29 cellular contexts compared by ENCODE assay signal in the genomic region with DNA sequence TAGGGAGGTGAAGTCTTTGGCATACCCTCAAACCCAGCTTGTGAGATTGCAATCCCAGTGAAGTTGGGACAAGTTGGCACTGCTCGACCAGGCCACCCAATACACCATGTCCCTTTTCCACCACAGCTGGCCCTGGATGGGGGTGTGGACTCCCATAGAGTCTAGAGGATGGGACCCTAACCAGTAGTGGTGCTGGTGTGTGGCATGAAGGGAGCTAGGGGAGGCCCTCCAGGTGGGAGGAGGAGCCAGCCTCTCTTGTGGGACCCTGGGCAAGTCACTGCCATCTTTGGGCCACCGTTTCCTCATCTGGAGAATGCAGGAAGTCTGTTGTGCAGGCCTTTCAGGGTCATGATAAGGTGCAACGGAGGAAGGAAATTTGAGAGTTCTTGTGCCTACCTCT.
"Had no signal": no experiment of that assay in that cellular context is flagged by ENCODE, and none has a peak within 500 bp of the region (broad histone marks: within the 10 kb centered on the region; RNA-seq: fewer than 3 reads in every experiment).

No MANE protein-coding gene starts in this region.

- H3K9me3 ChIP-seq: neutrophil, ovary, psoas muscle, right lobe of liver, thoracic aorta, thyroid gland, uterus had no signal

- H3K36me3 Mint-ChIP-seq: naive B cell; stimulated activated naive B cell treated with anti-CD40 and anti-IgM and Interleukin-4, amounts not matched to agents 10 μg/mL and 1 μg/mL and 100 μg/mL, for 72 hours had no signal

- DNase-seq: naive B cell; naive thymus-derived CD8-positive, alpha-beta T cell; nephron progenitor cell; nucleus accumbens; ovary; posterior cingulate gyrus; psoas muscle; right cardiac atrium; right lobe of liver; sigmoid colon; small intestine; stimulated activated CD4-positive, alpha-beta T cell treated with anti-CD3 and anti-CD28 coated beads, Interleukin-15, amount 100 ng/mL, for 24 hours; stimulated activated CD4-positive, alpha-beta T cell treated with anti-CD3 and anti-CD28 coated beads, Interleukin-2, amount 100 ng/mL, for 24 hours; stimulated activated CD4-positive, alpha-beta T cell treated with anti-CD3 and anti-CD28 coated beads, Interleukin-2, amount 100 ng/mL, for 48 hours; stimulated activated CD4-positive, alpha-beta T cell treated with anti-CD3 and anti-CD28 coated beads, Interleukin-4, amount 100 ng/mL, for 24 hours; stimulated activated naive B cell treated with anti-CD40 and anti-IgM and Interleukin-4, amounts not matched to agents 10 μg/mL and 1 μg/mL and 100 μg/mL, for 72 hours; stimulated activated naive CD4-positive, alpha-beta T cell treated with Interleukin-2 at 50 U/mL for 16 hours; stomach; thyroid gland; trophoblast cell; upper lobe of left lung; uterus had no signal

- ATAC-seq: naive thymus-derived CD8-positive, alpha-beta T cell; natural killer cell treated with Interleukin-12 subunit alpha and Interleukin-12 subunit beta and Interleukin-15 and Interleukin-18, amount 100 ng/mL, for 72 hours; psoas muscle; right cardiac atrium; right lobe of liver; stimulated activated naive B cell treated with anti-CD40 and anti-IgM and Interleukin-4, amounts not matched to agents 10 μg/mL and 1 μg/mL and 100 μg/mL, for 72 hours had no signal

- H3K27me3 Mint-ChIP-seq: naive B cell; naive thymus-derived CD8-positive, alpha-beta T cell; natural killer cell treated with Interleukin-12 subunit alpha and Interleukin-12 subunit beta and Interleukin-15 and Interleukin-18, amount 100 ng/mL, for 72 hours; progenitor cell of endocrine pancreas; stimulated activated naive B cell treated with anti-CD40 and anti-IgM and Interleukin-4, amounts not matched to agents 10 μg/mL and 1 μg/mL and 100 μg/mL, for 72 hours; stimulated activated naive CD8-positive, alpha-beta T cell treated with anti-CD3 and anti-CD28 coated beads, Interleukin-15, Interleukin-2, amounts not matched to agents 100 ng/mL and 50 ng/mL, for 24 hours had no signal

- H3K4me3 ChIP-seq: ovary, psoas muscle, right lobe of liver, sigmoid colon, stomach, thoracic aorta, thyroid gland, tibial nerve, upper lobe of left lung, uterus had no signal

- H3K4me3 Mint-ChIP-seq: naive B cell; naive thymus-derived CD8-positive, alpha-beta T cell; natural killer cell treated with Interleukin-12 subunit alpha and Interleukin-12 subunit beta and Interleukin-15 and Interleukin-18, amount 100 ng/mL, for 72 hours; nephron progenitor cell; neural crest cell; stimulated activated naive B cell treated with anti-CD40 and anti-IgM and Interleukin-4, amounts not matched to agents 10 μg/mL and 1 μg/mL and 100 μg/mL, for 72 hours; stimulated activated naive CD8-positive, alpha-beta T cell treated with anti-CD3 and anti-CD28 coated beads, Interleukin-15, Interleukin-2, amounts not matched to agents 100 ng/mL and 50 ng/mL, for 24 hours had no signal

- H3K27ac Mint-ChIP-seq: naive thymus-derived CD8-positive, alpha-beta T cell; natural killer cell treated with Interleukin-12 subunit alpha and Interleukin-12 subunit beta and Interleukin-15 and Interleukin-18, amount 100 ng/mL, for 72 hours; nephron progenitor cell; progenitor cell of endocrine pancreas; stimulated activated naive B cell treated with anti-CD40 and anti-IgM and Interleukin-4, amounts not matched to agents 10 μg/mL and 1 μg/mL and 100 μg/mL, for 72 hours; stimulated activated naive CD8-positive, alpha-beta T cell treated with anti-CD3 and anti-CD28 coated beads, Interleukin-15, Interleukin-2, amounts not matched to agents 100 ng/mL and 50 ng/mL, for 24 hours had no signal

- H3K4me1 Mint-ChIP-seq: naive B cell; naive thymus-derived CD8-positive, alpha-beta T cell; nephron progenitor cell; neural crest cell; stimulated activated naive B cell treated with anti-CD40 and anti-IgM and Interleukin-4, amounts not matched to agents 10 μg/mL and 1 μg/mL and 100 μg/mL, for 72 hours had no signal
